ENCODE assay signal across 1 cellular context in the genomic region with DNA sequence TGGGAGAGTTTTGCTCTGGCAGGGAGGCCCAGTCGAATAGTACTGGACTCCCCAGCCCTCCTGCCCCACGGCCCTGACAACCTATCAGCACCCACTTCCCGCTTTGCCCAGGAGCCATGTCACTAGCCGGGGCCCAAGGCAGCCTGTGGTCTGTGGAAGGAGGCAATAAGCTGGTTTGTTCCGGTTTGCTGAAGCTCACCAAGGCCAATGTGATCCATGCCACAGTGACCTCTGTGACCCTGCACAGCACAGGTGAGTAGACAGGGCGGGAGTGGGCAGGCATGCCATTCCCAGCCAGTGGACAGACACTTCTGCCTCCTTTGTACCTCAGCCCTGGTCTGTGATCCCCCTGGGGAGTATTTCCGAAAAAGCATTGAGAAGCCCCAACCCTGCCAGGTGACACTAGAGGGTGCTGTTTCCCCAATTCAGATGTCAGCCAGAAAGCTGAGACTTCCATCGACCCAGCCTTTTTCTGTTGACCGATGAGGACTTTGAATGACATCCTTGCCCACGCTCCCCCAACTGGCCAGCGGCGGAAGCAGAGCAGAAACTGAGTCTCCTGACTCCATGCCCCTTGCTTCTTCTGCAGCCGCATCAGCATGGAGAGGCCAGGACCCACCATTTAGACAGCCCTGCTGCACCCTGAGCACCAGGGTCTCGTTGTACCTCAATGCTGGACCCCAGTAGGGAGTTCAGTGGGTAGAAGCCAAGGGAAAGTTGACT.
TF ChIP-seq lines count a peak whose summit lies in the region.

No MANE protein-coding gene starts in this region.

TF ChIP-seq in HepG2, 621 proteins besides CTCF, POLR2A, EP300 and RAD21 (continues in another document):
- TF ChIP-seq ESRRA (CRISPR knock-in tag; IDR thresholded peaks at IDR 0.05; ENCODE audit: low read depth) (peak; percentile 71; the same call in 1 of the 2 replicates), ZNF124 (CRISPR knock-in tag; IDR thresholded peaks at IDR 0.05) (peak; percentile 79; the same call in 1 of the 2 replicates), ZNF781 (CRISPR knock-in tag; IDR thresholded peaks at IDR 0.05; ENCODE audit: borderline replicate concordance, not compliant biosample characterization) (no peak), ZNF329 (CRISPR knock-in tag; IDR thresholded peaks at IDR 0.05; ENCODE audit: low read depth) (no peak), BORCS8-MEF2B (CRISPR knock-in tag; IDR thresholded peaks at IDR 0.05) (peak; percentile 35; the same call in 1 of the 2 replicates), ETV6 (CRISPR knock-in tag; conservative IDR thresholded peaks at IDR 0.05) (0 out of 2 replicates have a peak, but pooled peaks have one; percentile 32), HMG20A (CRISPR knock-in tag; IDR thresholded peaks at IDR 0.05; ENCODE audit: borderline replicate concordance) (no peak; the same call in 1 of the 2 replicates), SMAD1 (CRISPR knock-in tag; IDR thresholded peaks at IDR 0.05; ENCODE audit: borderline replicate concordance, low read depth) (0 out of 2 replicates have a peak, but pooled peaks have one; percentile 24), SIX1 (CRISPR knock-in tag; IDR thresholded peaks at IDR 0.05; ENCODE audit: borderline replicate concordance) (peak; percentile 76; the same call in 1 of the 2 replicates), ZNF558 (CRISPR knock-in tag; IDR thresholded peaks at IDR 0.05; ENCODE audit: borderline replicate concordance) (no peak), ELF3 (CRISPR knock-in tag; IDR thresholded peaks at IDR 0.05) (peak; percentile 54), NR2F1 (CRISPR knock-in tag; IDR thresholded peaks at IDR 0.05) (peak; percentile 65 to 75), ZNF317 (CRISPR knock-in tag; IDR thresholded peaks at IDR 0.05) (peak; percentile 73; the same call in 1 of the 2 replicates), KDM3A (CRISPR knock-in tag; IDR thresholded peaks at IDR 0.05; ENCODE audit: low read depth) (peak; percentile 79), MED1 (CRISPR knock-in tag; IDR thresholded peaks at IDR 0.05) (peak; percentile 47; the same call in 1 of the 2 replicates), NRL (CRISPR knock-in tag; IDR thresholded peaks at IDR 0.05; ENCODE audit: borderline replicate concordance) (0 out of 2 replicates have a peak, but pooled peaks have one; percentile 5), MYNN (CRISPR knock-in tag; IDR thresholded peaks at IDR 0.05; ENCODE audit: low read depth) (no peak), FOXA3 (CRISPR knock-in tag; IDR thresholded peaks at IDR 0.05) (peak; percentile 70), ZNF629 (CRISPR knock-in tag; conservative IDR thresholded peaks at IDR 0.05) (peak; percentile 79), NCOA1 (CRISPR knock-in tag; IDR thresholded peaks at IDR 0.05) (0 out of 2 replicates have a peak, but pooled peaks have one; percentile 74), DPF2 (CRISPR knock-in tag; IDR thresholded peaks at IDR 0.05; ENCODE audit: borderline replicate concordance, low read depth) (no peak), ZNF34 (CRISPR knock-in tag; IDR thresholded peaks at IDR 0.05; ENCODE audit: borderline replicate concordance) (no peak), SAP130 (CRISPR knock-in tag; IDR thresholded peaks at IDR 0.05; ENCODE audit: low read depth) (peak; percentile 59), ZNF260 (CRISPR knock-in tag; IDR thresholded peaks at IDR 0.05; ENCODE audit: borderline replicate concordance, low read depth) (no peak), HNRNPL (IDR thresholded peaks at IDR 0.05; ENCODE audit: low read depth, low read length) (0 out of 2 replicates have a peak, but pooled peaks have one; percentile 23), NCOA2 (CRISPR knock-in tag; IDR thresholded peaks at IDR 0.05) (0 out of 2 replicates have a peak, but pooled peaks have one; percentile 40), ZNF44 (CRISPR knock-in tag; IDR thresholded peaks at IDR 0.05) (no peak), XRCC5 (optimal IDR thresholded peaks at IDR 0.05; ENCODE audit: low read length) (peak; percentile 94), KLF9 (CRISPR knock-in tag; IDR thresholded peaks at IDR 0.05; ENCODE audit: low read depth) (no peak), SRSF1 (optimal IDR thresholded peaks at IDR 0.05; ENCODE audit: low read depth, low read length) (no peak)
- TF ChIP-seq, protein P1, sequence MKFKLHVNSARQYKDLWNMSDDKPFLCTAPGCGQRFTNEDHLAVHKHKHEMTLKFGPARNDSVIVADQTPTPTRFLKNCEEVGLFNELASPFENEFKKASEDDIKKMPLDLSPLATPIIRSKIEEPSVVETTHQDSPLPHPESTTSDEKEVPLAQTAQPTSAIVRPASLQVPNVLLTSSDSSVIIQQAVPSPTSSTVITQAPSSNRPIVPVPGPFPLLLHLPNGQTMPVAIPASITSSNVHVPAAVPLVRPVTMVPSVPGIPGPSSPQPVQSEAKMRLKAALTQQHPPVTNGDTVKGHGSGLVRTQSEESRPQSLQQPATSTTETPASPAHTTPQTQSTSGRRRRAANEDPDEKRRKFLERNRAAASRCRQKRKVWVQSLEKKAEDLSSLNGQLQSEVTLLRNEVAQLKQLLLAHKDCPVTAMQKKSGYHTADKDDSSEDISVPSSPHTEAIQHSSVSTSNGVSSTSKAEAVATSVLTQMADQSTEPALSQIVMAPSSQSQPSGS (CRISPR knock-in tag; IDR thresholded peaks at IDR 0.05) = peak; percentile 68; the same call in 1 of the 2 replicates
- TF ChIP-seq, protein P2, sequence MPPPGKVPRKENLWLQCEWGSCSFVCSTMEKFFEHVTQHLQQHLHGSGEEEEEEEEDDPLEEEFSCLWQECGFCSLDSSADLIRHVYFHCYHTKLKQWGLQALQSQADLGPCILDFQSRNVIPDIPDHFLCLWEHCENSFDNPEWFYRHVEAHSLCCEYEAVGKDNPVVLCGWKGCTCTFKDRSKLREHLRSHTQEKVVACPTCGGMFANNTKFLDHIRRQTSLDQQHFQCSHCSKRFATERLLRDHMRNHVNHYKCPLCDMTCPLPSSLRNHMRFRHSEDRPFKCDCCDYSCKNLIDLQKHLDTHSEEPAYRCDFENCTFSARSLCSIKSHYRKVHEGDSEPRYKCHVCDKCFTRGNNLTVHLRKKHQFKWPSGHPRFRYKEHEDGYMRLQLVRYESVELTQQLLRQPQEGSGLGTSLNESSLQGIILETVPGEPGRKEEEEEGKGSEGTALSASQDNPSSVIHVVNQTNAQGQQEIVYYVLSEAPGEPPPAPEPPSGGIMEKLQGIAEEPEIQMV (CRISPR knock-in tag; IDR thresholded peaks at IDR 0.05; ENCODE audit: low read depth) = 0 out of 2 replicates have a peak, but pooled peaks have one; percentile 51
- TF ChIP-seq, protein P3, sequence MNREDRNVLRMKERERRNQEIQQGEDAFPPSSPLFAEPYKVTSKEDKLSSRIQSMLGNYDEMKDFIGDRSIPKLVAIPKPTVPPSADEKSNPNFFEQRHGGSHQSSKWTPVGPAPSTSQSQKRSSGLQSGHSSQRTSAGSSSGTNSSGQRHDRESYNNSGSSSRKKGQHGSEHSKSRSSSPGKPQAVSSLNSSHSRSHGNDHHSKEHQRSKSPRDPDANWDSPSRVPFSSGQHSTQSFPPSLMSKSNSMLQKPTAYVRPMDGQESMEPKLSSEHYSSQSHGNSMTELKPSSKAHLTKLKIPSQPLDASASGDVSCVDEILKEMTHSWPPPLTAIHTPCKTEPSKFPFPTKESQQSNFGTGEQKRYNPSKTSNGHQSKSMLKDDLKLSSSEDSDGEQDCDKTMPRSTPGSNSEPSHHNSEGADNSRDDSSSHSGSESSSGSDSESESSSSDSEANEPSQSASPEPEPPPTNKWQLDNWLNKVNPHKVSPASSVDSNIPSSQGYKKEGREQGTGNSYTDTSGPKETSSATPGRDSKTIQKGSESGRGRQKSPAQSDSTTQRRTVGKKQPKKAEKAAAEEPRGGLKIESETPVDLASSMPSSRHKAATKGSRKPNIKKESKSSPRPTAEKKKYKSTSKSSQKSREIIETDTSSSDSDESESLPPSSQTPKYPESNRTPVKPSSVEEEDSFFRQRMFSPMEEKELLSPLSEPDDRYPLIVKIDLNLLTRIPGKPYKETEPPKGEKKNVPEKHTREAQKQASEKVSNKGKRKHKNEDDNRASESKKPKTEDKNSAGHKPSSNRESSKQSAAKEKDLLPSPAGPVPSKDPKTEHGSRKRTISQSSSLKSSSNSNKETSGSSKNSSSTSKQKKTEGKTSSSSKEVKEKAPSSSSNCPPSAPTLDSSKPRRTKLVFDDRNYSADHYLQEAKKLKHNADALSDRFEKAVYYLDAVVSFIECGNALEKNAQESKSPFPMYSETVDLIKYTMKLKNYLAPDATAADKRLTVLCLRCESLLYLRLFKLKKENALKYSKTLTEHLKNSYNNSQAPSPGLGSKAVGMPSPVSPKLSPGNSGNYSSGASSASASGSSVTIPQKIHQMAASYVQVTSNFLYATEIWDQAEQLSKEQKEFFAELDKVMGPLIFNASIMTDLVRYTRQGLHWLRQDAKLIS (CRISPR knock-in tag; IDR thresholded peaks at IDR 0.05) = 0 out of 2 replicates have a peak, but pooled peaks have one; percentile 40
- TF ChIP-seq, protein P4, sequence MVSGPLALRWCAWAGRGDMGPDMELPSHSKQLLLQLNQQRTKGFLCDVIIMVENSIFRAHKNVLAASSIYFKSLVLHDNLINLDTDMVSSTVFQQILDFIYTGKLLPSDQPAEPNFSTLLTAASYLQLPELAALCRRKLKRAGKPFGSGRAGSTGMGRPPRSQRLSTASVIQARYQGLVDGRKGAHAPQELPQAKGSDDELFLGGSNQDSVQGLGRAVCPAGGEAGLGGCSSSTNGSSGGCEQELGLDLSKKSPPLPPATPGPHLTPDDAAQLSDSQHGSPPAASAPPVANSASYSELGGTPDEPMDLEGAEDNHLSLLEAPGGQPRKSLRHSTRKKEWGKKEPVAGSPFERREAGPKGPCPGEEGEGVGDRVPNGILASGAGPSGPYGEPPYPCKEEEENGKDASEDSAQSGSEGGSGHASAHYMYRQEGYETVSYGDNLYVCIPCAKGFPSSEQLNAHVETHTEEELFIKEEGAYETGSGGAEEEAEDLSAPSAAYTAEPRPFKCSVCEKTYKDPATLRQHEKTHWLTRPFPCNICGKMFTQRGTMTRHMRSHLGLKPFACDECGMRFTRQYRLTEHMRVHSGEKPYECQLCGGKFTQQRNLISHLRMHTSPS (CRISPR knock-in tag; IDR thresholded peaks at IDR 0.05; ENCODE audit: low read depth) = peak; percentile 83; the same call in 1 of the 2 replicates
- TF ChIP-seq, protein P5, sequence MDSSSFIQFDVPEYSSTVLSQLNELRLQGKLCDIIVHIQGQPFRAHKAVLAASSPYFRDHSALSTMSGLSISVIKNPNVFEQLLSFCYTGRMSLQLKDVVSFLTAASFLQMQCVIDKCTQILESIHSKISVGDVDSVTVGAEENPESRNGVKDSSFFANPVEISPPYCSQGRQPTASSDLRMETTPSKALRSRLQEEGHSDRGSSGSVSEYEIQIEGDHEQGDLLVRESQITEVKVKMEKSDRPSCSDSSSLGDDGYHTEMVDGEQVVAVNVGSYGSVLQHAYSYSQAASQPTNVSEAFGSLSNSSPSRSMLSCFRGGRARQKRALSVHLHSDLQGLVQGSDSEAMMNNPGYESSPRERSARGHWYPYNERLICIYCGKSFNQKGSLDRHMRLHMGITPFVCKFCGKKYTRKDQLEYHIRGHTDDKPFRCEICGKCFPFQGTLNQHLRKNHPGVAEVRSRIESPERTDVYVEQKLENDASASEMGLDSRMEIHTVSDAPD (CRISPR knock-in tag; IDR thresholded peaks at IDR 0.05) = 0 out of 2 replicates have a peak, but pooled peaks have one; percentile 25
- TF ChIP-seq, protein P6, sequence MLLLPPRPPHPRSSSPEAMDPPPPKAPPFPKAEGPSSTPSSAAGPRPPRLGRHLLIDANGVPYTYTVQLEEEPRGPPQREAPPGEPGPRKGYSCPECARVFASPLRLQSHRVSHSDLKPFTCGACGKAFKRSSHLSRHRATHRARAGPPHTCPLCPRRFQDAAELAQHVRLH (CRISPR knock-in tag; IDR thresholded peaks at IDR 0.05; ENCODE audit: borderline replicate concordance, low read depth) = peak; percentile 66; the same call in 1 of the 2 replicates
- TF ChIP-seq, protein P7, sequence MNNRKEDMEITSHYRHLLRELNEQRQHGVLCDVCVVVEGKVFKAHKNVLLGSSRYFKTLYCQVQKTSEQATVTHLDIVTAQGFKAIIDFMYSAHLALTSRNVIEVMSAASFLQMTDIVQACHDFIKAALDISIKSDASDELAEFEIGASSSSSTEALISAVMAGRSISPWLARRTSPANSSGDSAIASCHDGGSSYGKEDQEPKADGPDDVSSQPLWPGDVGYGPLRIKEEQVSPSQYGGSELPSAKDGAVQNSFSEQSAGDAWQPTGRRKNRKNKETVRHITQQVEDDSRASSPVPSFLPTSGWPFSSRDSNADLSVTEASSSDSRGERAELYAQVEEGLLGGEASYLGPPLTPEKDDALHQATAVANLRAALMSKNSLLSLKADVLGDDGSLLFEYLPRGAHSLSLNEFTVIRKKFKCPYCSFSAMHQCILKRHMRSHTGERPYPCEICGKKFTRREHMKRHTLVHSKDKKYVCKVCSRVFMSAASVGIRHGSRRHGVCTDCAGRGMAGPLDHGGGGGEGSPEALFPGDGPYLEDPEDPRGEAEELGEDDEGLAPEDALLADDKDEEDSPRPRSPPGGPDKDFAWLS (CRISPR knock-in tag; IDR thresholded peaks at IDR 0.05; ENCODE audit: borderline replicate concordance) = no peak
- TF ChIP-seq, protein P8, sequence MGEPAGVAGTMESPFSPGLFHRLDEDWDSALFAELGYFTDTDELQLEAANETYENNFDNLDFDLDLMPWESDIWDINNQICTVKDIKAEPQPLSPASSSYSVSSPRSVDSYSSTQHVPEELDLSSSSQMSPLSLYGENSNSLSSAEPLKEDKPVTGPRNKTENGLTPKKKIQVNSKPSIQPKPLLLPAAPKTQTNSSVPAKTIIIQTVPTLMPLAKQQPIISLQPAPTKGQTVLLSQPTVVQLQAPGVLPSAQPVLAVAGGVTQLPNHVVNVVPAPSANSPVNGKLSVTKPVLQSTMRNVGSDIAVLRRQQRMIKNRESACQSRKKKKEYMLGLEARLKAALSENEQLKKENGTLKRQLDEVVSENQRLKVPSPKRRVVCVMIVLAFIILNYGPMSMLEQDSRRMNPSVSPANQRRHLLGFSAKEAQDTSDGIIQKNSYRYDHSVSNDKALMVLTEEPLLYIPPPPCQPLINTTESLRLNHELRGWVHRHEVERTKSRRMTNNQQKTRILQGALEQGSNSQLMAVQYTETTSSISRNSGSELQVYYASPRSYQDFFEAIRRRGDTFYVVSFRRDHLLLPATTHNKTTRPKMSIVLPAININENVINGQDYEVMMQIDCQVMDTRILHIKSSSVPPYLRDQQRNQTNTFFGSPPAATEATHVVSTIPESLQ (CRISPR knock-in tag; conservative IDR thresholded peaks at IDR 0.05) = 0 out of 2 replicates have a peak, but pooled peaks have one; percentile 41
- TF ChIP-seq, protein P9, sequence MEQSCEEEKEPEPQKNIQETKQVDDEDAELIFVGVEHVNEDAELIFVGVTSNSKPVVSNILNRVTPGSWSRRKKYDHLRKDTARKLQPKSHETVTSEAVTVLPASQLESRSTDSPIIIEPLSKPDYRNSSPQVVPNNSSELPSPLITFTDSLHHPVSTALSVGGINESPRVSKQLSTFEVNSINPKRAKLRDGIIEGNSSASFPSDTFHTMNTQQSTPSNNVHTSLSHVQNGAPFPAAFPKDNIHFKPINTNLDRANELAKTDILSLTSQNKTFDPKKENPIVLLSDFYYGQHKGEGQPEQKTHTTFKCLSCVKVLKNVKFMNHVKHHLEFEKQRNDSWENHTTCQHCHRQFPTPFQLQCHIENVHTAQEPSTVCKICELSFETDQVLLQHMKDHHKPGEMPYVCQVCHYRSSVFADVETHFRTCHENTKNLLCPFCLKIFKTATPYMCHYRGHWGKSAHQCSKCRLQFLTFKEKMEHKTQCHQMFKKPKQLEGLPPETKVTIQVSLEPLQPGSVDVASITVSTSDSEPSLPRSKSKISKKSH (CRISPR knock-in tag; IDR thresholded peaks at IDR 0.05; ENCODE audit: borderline replicate concordance) = 0 out of 2 replicates have a peak, but pooled peaks have one; percentile 17
